In the genomic region with DNA sequence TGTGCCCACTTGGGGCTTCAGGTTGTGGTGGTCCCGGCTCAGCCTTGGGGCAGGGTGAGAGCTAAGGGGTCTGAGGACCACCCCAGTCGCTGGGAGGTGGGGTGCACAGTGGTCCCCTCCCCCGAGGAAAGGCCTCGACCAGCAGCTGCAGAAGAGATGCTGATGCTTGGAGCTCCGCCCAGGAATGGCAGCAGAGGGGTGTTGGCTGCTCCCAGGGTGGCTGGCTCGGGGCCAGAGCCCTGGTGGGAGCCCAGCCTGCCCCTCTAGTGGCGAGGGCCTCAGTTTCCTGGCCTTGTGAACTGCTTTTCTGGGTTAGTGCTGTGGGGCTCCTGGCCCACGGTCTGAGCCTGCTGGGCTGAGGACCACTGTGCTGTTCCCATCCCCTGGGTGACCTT, we compare ENCODE assay signal across 9 cellular contexts. TPM values are rescaled to one million over a fixed set of nuclear protein-coding genes. Genes with fewer than 3 reads are reported as not detected.
DNase-seq lines count a peak whose midpoint lies in the region; ATAC-seq and TF ChIP-seq lines count a peak whose summit lies in the region.
"Had no signal": no experiment of that assay in that cellular context is flagged by ENCODE, and none has a peak within 500 bp of the region (broad histone marks: within the 10 kb centered on the region; RNA-seq: fewer than 3 reads in every experiment).

No MANE protein-coding gene starts in this region.

- no peak for TF ChIP-seq POLR2A in esophagus muscularis mucosa (IDR thresholded peaks at IDR 0.05; ENCODE audit: low read depth)

- H3K27me3 ChIP-seq in esophagus muscularis mucosa (peaks cover 0 to 30% (median 6%) of the 10 kb centered on the region in 4 donors), parathyroid adenoma (ENCODE audit: control insufficient read depth, insufficient read depth, low read length) (no peaks in the 10 kb centered on the region)

- no peak overlapping the region for H3K9ac ChIP-seq in parathyroid adenoma

- TF ChIP-seq CTCF in GM20000 (IDR thresholded peaks at IDR 0.05; ENCODE audit: extremely low read depth, missing control alignments): no peak
- TF ChIP-seq CTCF in esophagus muscularis mucosa (IDR thresholded peaks at IDR 0.05): no peak
- TF ChIP-seq CTCF in parathyroid adenoma (IDR thresholded peaks at IDR 0.05): no peak

- peak overlapping the region; percentile 87 for H3K4me2 ChIP-seq in parathyroid adenoma (ENCODE audit: low read length)

- peak overlapping the region; percentile 66 to 77 (median 70) for H3K27ac ChIP-seq in esophagus muscularis mucosa (replicated peaks in 1 of 4)
- peak overlapping the region; percentile 19 for H3K27ac ChIP-seq in parathyroid adenoma

- no peak overlapping the region for H2AFZ ChIP-seq in parathyroid adenoma

- 42% methylated on average over 2 of the region's 8 CpGs for WGBS in esophagus muscularis mucosa

- no peak for ATAC-seq in HG03025 (IDR thresholded peaks at IDR 0.05; ENCODE audit: low FRiP score, unreplicated experiment)
- no peak for ATAC-seq in GM19023 (IDR thresholded peaks at IDR 0.05; ENCODE audit: unreplicated experiment)

- H3K4me1 ChIP-seq in esophagus muscularis mucosa (peaks cover 39 to 40% (median 40%) of the 10 kb centered on the region in 4 donors), parathyroid adenoma (no peaks in the 10 kb centered on the region)

- intact Hi-C loops in esophagus muscularis mucosa (cut with DNase I): no loop called here

- H3K79me2 ChIP-seq in parathyroid adenoma: no peaks in the 10 kb centered on the region

- peak; percentile 52 for DNase-seq in GM20000 (ENCODE audit: low spot score)
- peak; percentile 65 for DNase-seq in NCI-H69 (lab: John Stamatoyannopoulos, UW)
- no peak for DNase-seq in esophagus muscularis mucosa (ENCODE audit: extremely low spot score)
- no peak for DNase-seq in activated naive CD4-positive, alpha-beta T cell treated with Interleukin-2 at 50 U/mL for 16 hours
- no peak for DNase-seq in T-helper 9 cell

- H3K9me3 ChIP-seq in esophagus muscularis mucosa (no peaks in the 10 kb centered on the region), parathyroid adenoma (ENCODE audit: control insufficient read depth, low read length) (no peaks in the 10 kb centered on the region)

- H3K4me3 ChIP-seq in esophagus muscularis mucosa (peak overlapping the region; percentile 56 to 68 (median 64)), parathyroid adenoma (ENCODE audit: low read depth, low read length) (peak overlapping the region; percentile 71)

- TF ChIP-seq EP300 in esophagus muscularis mucosa (IDR thresholded peaks at IDR 0.05): no peak

- no peaks in the 10 kb centered on the region for H3K36me3 ChIP-seq in esophagus muscularis mucosa
- no peaks in the 10 kb centered on the region for H3K36me3 ChIP-seq in parathyroid adenoma (ENCODE audit: control insufficient read depth, insufficient read depth, low read length)

RNA-seq across cellular contexts. Expression of gene DIPK1B, which starts 1.2 kb away (rescaled TPM):
- total RNA-seq in esophagus muscularis mucosa: 10 to 100 TPM in 3 of 4 donors, 1 to 10 TPM in 1; 6.6 to 27.8 (median 21.5) TPM

RNA-seq across cellular contexts. Expression of gene AGPAT2, which starts 26.3 kb away (rescaled TPM):
- total RNA-seq in esophagus muscularis mucosa: 10 to 100 TPM; 22.0 to 52.8 (median 39.3) TPM

RNA-seq across cellular contexts. Expression of gene LCN10, which starts 29.2 kb away (rescaled TPM):
- total RNA-seq in esophagus muscularis mucosa: 10 to 100 TPM in 2 of 4 donors, 1 to 10 TPM in 2; 7.0 to 12.6 (median 9.8) TPM

RNA-seq across cellular contexts. Expression of gene LCN6, which starts 34.8 kb away (rescaled TPM):
- 10 to 100 TPM; 12.5 to 32.0 (median 23.9) TPM for total RNA-seq in esophagus muscularis mucosa
- total RNA-seq: activated T-helper 1 cell treated with anti-CD3 and anti-CD28 coated beads, Interleukin-12 subunit alpha, Interleukin-12 subunit beta, Interleukin-2, Interleukin-4 antibody, amounts not matched to agents 30 ng/mL and 10 ng/mL and 1 ng/mL, durations not matched to agents 14 hours and 24 hours and 36 hours had no signal

RNA-seq across cellular contexts. Expression of gene LCN8, which starts 44.5 kb away (rescaled TPM):
- not detected for total RNA-seq in esophagus muscularis mucosa
- total RNA-seq: activated T-helper 1 cell treated with anti-CD3 and anti-CD28 coated beads, Interleukin-12 subunit alpha, Interleukin-12 subunit beta, Interleukin-2, Interleukin-4 antibody, amounts not matched to agents 30 ng/mL and 10 ng/mL and 1 ng/mL, durations not matched to agents 14 hours and 24 hours and 36 hours had no signal

Comparison
In these comparisons a context has a peak if more than half of its experiments do, and no peak if none do; other contexts are left out.
1. DNase-seq: peak in GM20000 (single experiment) and NCI-H69 (single experiment); none in esophagus muscularis mucosa (single experiment), activated naive CD4-positive, alpha-beta T cell treated with Interleukin-2 at 50 U/mL for 16 hours (single experiment) and T-helper 9 cell (single experiment).